1 cellular context compared by ENCODE assay signal in the genomic region with DNA sequence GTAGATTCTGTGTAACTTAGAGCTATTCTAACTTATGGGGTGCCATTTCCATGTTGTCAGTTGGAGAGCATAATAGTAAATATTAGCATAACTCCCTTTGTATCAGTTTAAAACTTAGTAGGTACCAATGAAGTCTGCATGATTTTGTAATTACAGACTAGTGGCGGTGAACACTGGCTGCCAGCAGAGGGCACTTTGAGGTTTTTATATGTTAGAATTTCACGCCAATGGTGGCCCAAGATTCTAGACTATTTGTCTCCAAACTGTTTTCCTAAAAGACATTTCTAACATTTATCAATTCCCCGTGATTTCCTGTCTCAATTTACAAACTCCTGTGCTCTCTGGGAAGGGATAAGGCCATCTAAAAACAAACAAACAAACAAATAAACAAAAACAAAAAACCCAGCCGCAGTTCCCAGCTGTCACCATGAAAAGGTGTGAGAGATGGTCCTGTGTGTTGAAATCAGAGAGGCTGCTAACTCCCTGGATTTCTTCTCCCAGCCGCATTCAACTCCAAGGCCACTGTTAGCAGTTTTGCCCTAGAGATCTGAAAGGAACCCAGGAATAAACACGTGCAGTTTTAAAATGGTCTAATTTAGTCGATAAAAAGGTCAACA.
TF ChIP-seq lines count a peak whose summit lies in the region.

No MANE protein-coding gene starts in this region.

TF ChIP-seq in HepG2, 621 proteins besides CTCF, POLR2A, EP300 and RAD21 (continued from another document and continues in another):
- no peak for TF ChIP-seq POGZ (CRISPR knock-in tag; IDR thresholded peaks at IDR 0.05)
- no peak for TF ChIP-seq RORA (CRISPR knock-in tag; IDR thresholded peaks at IDR 0.05)
- TF ChIP-seq ZNF207 (IDR thresholded peaks at IDR 0.05; ENCODE audit: borderline replicate concordance): no peak
- TF ChIP-seq ZNF749 (CRISPR knock-in tag; IDR thresholded peaks at IDR 0.05; ENCODE audit: borderline replicate concordance): no peak
- peak; percentile 75 for TF ChIP-seq XRCC5 (optimal IDR thresholded peaks at IDR 0.05; ENCODE audit: low read length)
- no peak for TF ChIP-seq ZFP36 (IDR thresholded peaks at IDR 0.05; ENCODE audit: borderline replicate concordance, low read depth, low read length, partially characterized antibody)
- TF ChIP-seq SOX5 (CRISPR knock-in tag; IDR thresholded peaks at IDR 0.05; ENCODE audit: borderline replicate concordance): no peak
- TF ChIP-seq HHEX (CRISPR knock-in tag; IDR thresholded peaks at IDR 0.05): no peak
- TF ChIP-seq, protein P1, sequence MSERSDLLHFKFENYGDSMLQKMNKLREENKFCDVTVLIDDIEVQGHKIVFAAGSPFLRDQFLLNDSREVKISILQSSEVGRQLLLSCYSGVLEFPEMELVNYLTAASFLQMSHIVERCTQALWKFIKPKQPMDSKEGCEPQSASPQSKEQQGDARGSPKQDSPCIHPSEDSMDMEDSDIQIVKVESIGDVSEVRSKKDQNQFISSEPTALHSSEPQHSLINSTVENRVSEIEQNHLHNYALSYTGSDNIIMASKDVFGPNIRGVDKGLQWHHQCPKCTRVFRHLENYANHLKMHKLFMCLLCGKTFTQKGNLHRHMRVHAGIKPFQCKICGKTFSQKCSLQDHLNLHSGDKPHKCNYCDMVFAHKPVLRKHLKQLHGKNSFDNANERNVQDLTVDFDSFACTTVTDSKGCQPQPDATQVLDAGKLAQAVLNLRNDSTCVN (CRISPR knock-in tag; IDR thresholded peaks at IDR 0.05; ENCODE audit: borderline replicate concordance): no peak
- TF ChIP-seq HNRNPL (IDR thresholded peaks at IDR 0.05; ENCODE audit: low read depth, low read length): no peak
- TF ChIP-seq, protein P2, sequence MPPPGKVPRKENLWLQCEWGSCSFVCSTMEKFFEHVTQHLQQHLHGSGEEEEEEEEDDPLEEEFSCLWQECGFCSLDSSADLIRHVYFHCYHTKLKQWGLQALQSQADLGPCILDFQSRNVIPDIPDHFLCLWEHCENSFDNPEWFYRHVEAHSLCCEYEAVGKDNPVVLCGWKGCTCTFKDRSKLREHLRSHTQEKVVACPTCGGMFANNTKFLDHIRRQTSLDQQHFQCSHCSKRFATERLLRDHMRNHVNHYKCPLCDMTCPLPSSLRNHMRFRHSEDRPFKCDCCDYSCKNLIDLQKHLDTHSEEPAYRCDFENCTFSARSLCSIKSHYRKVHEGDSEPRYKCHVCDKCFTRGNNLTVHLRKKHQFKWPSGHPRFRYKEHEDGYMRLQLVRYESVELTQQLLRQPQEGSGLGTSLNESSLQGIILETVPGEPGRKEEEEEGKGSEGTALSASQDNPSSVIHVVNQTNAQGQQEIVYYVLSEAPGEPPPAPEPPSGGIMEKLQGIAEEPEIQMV (CRISPR knock-in tag; IDR thresholded peaks at IDR 0.05; ENCODE audit: low read depth): no peak
- TF ChIP-seq, protein P3, sequence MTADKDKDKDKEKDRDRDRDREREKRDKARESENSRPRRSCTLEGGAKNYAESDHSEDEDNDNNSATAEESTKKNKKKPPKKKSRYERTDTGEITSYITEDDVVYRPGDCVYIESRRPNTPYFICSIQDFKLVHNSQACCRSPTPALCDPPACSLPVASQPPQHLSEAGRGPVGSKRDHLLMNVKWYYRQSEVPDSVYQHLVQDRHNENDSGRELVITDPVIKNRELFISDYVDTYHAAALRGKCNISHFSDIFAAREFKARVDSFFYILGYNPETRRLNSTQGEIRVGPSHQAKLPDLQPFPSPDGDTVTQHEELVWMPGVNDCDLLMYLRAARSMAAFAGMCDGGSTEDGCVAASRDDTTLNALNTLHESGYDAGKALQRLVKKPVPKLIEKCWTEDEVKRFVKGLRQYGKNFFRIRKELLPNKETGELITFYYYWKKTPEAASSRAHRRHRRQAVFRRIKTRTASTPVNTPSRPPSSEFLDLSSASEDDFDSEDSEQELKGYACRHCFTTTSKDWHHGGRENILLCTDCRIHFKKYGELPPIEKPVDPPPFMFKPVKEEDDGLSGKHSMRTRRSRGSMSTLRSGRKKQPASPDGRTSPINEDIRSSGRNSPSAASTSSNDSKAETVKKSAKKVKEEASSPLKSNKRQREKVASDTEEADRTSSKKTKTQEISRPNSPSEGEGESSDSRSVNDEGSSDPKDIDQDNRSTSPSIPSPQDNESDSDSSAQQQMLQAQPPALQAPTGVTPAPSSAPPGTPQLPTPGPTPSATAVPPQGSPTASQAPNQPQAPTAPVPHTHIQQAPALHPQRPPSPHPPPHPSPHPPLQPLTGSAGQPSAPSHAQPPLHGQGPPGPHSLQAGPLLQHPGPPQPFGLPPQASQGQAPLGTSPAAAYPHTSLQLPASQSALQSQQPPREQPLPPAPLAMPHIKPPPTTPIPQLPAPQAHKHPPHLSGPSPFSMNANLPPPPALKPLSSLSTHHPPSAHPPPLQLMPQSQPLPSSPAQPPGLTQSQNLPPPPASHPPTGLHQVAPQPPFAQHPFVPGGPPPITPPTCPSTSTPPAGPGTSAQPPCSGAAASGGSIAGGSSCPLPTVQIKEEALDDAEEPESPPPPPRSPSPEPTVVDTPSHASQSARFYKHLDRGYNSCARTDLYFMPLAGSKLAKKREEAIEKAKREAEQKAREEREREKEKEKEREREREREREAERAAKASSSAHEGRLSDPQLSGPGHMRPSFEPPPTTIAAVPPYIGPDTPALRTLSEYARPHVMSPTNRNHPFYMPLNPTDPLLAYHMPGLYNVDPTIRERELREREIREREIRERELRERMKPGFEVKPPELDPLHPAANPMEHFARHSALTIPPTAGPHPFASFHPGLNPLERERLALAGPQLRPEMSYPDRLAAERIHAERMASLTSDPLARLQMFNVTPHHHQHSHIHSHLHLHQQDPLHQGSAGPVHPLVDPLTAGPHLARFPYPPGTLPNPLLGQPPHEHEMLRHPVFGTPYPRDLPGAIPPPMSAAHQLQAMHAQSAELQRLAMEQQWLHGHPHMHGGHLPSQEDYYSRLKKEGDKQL (CRISPR knock-in tag; IDR thresholded peaks at IDR 0.05; ENCODE audit: low read depth): no peak
- TF ChIP-seq HNF4A (CRISPR knock-in tag; IDR thresholded peaks at IDR 0.05): no peak
- no peak for TF ChIP-seq ZNF256 (CRISPR knock-in tag; conservative IDR thresholded peaks at IDR 0.05)
- TF ChIP-seq ATF7 (IDR thresholded peaks at IDR 0.05): no peak
- no peak for TF ChIP-seq ATF7 (CRISPR knock-in tag; IDR thresholded peaks at IDR 0.05)
- TF ChIP-seq, protein P4, sequence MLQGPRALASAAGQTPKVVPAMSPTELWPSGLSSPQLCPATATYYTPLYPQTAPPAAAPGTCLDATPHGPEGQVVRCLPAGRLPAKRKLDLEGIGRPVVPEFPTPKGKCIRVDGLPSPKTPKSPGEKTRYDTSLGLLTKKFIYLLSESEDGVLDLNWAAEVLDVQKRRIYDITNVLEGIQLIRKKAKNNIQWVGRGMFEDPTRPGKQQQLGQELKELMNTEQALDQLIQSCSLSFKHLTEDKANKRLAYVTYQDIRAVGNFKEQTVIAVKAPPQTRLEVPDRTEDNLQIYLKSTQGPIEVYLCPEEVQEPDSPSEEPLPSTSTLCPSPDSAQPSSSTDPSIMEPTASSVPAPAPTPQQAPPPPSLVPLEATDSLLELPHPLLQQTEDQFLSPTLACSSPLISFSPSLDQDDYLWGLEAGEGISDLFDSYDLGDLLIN (CRISPR knock-in tag; IDR thresholded peaks at IDR 0.05; ENCODE audit: borderline replicate concordance): no peak
- TF ChIP-seq, protein P5, sequence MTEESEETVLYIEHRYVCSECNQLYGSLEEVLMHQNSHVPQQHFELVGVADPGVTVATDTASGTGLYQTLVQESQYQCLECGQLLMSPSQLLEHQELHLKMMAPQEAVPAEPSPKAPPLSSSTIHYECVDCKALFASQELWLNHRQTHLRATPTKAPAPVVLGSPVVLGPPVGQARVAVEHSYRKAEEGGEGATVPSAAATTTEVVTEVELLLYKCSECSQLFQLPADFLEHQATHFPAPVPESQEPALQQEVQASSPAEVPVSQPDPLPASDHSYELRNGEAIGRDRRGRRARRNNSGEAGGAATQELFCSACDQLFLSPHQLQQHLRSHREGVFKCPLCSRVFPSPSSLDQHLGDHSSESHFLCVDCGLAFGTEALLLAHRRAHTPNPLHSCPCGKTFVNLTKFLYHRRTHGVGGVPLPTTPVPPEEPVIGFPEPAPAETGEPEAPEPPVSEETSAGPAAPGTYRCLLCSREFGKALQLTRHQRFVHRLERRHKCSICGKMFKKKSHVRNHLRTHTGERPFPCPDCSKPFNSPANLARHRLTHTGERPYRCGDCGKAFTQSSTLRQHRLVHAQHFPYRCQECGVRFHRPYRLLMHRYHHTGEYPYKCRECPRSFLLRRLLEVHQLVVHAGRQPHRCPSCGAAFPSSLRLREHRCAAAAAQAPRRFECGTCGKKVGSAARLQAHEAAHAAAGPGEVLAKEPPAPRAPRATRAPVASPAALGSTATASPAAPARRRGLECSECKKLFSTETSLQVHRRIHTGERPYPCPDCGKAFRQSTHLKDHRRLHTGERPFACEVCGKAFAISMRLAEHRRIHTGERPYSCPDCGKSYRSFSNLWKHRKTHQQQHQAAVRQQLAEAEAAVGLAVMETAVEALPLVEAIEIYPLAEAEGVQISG (CRISPR knock-in tag; IDR thresholded peaks at IDR 0.05): no peak
- TF ChIP-seq, protein P6, sequence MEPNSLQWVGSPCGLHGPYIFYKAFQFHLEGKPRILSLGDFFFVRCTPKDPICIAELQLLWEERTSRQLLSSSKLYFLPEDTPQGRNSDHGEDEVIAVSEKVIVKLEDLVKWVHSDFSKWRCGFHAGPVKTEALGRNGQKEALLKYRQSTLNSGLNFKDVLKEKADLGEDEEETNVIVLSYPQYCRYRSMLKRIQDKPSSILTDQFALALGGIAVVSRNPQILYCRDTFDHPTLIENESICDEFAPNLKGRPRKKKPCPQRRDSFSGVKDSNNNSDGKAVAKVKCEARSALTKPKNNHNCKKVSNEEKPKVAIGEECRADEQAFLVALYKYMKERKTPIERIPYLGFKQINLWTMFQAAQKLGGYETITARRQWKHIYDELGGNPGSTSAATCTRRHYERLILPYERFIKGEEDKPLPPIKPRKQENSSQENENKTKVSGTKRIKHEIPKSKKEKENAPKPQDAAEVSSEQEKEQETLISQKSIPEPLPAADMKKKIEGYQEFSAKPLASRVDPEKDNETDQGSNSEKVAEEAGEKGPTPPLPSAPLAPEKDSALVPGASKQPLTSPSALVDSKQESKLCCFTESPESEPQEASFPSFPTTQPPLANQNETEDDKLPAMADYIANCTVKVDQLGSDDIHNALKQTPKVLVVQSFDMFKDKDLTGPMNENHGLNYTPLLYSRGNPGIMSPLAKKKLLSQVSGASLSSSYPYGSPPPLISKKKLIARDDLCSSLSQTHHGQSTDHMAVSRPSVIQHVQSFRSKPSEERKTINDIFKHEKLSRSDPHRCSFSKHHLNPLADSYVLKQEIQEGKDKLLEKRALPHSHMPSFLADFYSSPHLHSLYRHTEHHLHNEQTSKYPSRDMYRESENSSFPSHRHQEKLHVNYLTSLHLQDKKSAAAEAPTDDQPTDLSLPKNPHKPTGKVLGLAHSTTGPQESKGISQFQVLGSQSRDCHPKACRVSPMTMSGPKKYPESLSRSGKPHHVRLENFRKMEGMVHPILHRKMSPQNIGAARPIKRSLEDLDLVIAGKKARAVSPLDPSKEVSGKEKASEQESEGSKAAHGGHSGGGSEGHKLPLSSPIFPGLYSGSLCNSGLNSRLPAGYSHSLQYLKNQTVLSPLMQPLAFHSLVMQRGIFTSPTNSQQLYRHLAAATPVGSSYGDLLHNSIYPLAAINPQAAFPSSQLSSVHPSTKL (CRISPR knock-in tag; IDR thresholded peaks at IDR 0.05): peak; percentile 31; the same call in 1 of the 2 replicates
- TF ChIP-seq NFRKB (IDR thresholded peaks at IDR 0.05): no peak
- TF ChIP-seq, protein P7, sequence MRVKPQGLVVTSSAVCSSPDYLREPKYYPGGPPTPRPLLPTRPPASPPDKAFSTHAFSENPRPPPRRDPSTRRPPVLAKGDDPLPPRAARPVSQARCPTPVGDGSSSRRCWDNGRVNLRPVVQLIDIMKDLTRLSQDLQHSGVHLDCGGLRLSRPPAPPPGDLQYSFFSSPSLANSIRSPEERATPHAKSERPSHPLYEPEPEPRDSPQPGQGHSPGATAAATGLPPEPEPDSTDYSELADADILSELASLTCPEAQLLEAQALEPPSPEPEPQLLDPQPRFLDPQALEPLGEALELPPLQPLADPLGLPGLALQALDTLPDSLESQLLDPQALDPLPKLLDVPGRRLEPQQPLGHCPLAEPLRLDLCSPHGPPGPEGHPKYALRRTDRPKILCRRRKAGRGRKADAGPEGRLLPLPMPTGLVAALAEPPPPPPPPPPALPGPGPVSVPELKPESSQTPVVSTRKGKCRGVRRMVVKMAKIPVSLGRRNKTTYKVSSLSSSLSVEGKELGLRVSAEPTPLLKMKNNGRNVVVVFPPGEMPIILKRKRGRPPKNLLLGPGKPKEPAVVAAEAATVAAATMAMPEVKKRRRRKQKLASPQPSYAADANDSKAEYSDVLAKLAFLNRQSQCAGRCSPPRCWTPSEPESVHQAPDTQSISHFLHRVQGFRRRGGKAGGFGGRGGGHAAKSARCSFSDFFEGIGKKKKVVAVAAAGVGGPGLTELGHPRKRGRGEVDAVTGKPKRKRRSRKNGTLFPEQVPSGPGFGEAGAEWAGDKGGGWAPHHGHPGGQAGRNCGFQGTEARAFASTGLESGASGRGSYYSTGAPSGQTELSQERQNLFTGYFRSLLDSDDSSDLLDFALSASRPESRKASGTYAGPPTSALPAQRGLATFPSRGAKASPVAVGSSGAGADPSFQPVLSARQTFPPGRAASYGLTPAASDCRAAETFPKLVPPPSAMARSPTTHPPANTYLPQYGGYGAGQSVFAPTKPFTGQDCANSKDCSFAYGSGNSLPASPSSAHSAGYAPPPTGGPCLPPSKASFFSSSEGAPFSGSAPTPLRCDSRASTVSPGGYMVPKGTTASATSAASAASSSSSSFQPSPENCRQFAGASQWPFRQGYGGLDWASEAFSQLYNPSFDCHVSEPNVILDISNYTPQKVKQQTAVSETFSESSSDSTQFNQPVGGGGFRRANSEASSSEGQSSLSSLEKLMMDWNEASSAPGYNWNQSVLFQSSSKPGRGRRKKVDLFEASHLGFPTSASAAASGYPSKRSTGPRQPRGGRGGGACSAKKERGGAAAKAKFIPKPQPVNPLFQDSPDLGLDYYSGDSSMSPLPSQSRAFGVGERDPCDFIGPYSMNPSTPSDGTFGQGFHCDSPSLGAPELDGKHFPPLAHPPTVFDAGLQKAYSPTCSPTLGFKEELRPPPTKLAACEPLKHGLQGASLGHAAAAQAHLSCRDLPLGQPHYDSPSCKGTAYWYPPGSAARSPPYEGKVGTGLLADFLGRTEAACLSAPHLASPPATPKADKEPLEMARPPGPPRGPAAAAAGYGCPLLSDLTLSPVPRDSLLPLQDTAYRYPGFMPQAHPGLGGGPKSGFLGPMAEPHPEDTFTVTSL (CRISPR knock-in tag; IDR thresholded peaks at IDR 0.05; ENCODE audit: borderline replicate concordance): no peak
